In the genomic region with DNA sequence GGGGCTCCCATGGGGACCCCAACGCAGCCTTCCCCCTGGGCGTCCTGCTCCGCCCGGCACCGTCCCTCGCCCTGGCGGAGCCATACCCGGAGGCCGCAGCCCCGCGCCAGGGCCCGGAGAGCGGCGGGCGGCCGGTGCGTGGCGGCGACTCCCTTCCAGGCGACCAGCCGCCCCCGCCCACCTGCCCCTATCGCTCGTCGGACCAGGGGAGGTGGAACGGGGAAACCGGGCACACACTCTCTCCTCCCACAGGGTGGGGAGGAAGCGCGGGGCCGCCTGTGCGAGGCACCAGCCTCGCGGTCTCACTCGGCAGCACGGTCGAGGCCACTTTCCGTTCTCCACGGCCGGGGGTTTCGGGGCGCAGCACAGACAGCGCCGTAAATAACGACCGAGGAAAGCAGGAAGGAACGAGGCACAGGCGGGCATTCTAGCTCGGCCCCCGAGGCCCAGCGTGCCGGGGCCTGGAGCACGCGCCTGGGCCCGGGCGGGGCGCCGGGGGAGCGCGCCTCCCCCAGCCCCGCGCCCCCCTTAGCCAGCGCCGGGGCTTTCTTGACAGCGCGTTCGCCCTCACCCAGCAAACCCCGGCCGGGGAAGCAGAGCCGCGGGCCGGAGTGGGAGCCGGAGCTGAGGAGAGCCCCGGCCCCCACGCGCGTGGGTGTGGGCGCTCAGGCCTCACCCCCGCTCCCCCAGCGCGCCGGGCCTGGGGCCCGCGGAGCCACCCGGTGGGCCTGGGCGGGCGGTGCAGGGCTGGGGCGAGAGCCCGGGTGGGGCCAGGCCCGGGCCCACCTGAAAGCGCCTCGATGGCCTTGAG, we compare ENCODE assay signal across 8 cellular contexts. TPM values are rescaled to one million over a fixed set of nuclear protein-coding genes. Genes with fewer than 3 reads are reported as not detected.
DNase-seq lines count a peak whose midpoint lies in the region; ATAC-seq, FAIRE-seq and TF ChIP-seq lines count a peak whose summit lies in the region.

No MANE protein-coding gene starts in this region.

- H3K4me1 Mint-ChIP-seq in T-helper 2 cell treated with Interferon-gamma antibody and Interleukin-4, amounts not matched to agents 5 μg/mL and 100 μg/mL, for 36 hours (ENCODE audit: low read depth) = peaks cover 47% of the 10 kb centered on the region
- H3K4me1 Mint-ChIP-seq in effector memory CD8-positive, alpha-beta T cell (ENCODE audit: low read depth in 2 of 2) = peaks cover 17 to 22% of the 10 kb centered on the region in 2 donors
- peaks cover 31 to 44% of the 10 kb centered on the region in 2 donors for H3K4me1 Mint-ChIP-seq in natural killer cell

- TF ChIP-seq CTCF in natural killer cell (IDR thresholded peaks at IDR 0.05) = no peak

- H3K9me3 Mint-ChIP-seq in T-helper 2 cell treated with Interferon-gamma antibody and Interleukin-4, amounts not matched to agents 5 μg/mL and 100 μg/mL, for 36 hours = no peaks in the 10 kb centered on the region
- H3K9me3 Mint-ChIP-seq in effector memory CD8-positive, alpha-beta T cell = no peaks in the 10 kb centered on the region
- H3K9me3 Mint-ChIP-seq in natural killer cell = no peaks in the 10 kb centered on the region

- intact Hi-C loops in natural killer cell (cut with micrococcal nuclease) = no loop called here

- H3K4me1 ChIP-seq in HAP-1 = peaks cover 24% of the 10 kb centered on the region

- ATAC-seq in effector memory CD8-positive, alpha-beta T cell (replicated peaks) = peak; percentile 71
- peak; percentile 55 to 73 (median 62) for ATAC-seq in natural killer cell
- ATAC-seq in HG03469 (IDR thresholded peaks at IDR 0.05; ENCODE audit: unreplicated experiment) = no peak

- H3K36me3 ChIP-seq in HAP-1 (replicated peaks) = peaks cover 5% of the 10 kb centered on the region

- peak overlapping the region; percentile 72 for H3K4me3 ChIP-seq in HAP-1

- peak overlapping the region; percentile 91 for H3K4me3 Mint-ChIP-seq in T-helper 2 cell treated with Interferon-gamma antibody and Interleukin-4, amounts not matched to agents 5 μg/mL and 100 μg/mL, for 36 hours
- peak overlapping the region; percentile 80 for H3K4me3 Mint-ChIP-seq in effector memory CD8-positive, alpha-beta T cell
- H3K4me3 Mint-ChIP-seq in natural killer cell = peak overlapping the region; percentile 64

- H3K36me3 Mint-ChIP-seq in T-helper 2 cell treated with Interferon-gamma antibody and Interleukin-4, amounts not matched to agents 5 μg/mL and 100 μg/mL, for 36 hours (ENCODE audit: low read depth) = peaks cover 11% of the 10 kb centered on the region
- peaks cover 16% of the 10 kb centered on the region for H3K36me3 Mint-ChIP-seq in effector memory CD8-positive, alpha-beta T cell (ENCODE audit: insufficient read depth)
- no peaks in the 10 kb centered on the region for H3K36me3 Mint-ChIP-seq in natural killer cell

- DNase-seq in Caki2 (ENCODE audit: low read depth) (peak; percentile 32), HAP-1 (ENCODE audit: low spot score in 2 of 2) (peak in 1 of 2 experiments; percentile 35), natural killer cell (peak; percentile 27), RCC 7860 (ENCODE audit: low spot score) (no peak)
- DNase-seq in T-helper 2 cell treated with Interferon-gamma antibody and Interleukin-4, amounts not matched to agents 5 μg/mL and 100 μg/mL, for 36 hours (ENCODE audit: low spot score) = peak; percentile 50
- DNase-seq in effector memory CD8-positive, alpha-beta T cell = peak in 2 of 3 experiments; percentile 36 to 40
- no peak for DNase-seq in central memory CD4-positive, alpha-beta T cell

- in situ Hi-C loops in Caki2 (cut with HindIII; ENCODE audit: low pct_unique_long_range_greater_than_20kb, low sequenced_read_pairs) = no loop called here
- in situ Hi-C loops in HAP-1 (cut with MboI; ENCODE audit: low sequenced_read_pairs) = no loop called here

- FAIRE-seq in RCC 7860 (lab: Jason Lieb, UNC) = no peak

- H3K27ac Mint-ChIP-seq in T-helper 2 cell treated with Interferon-gamma antibody and Interleukin-4, amounts not matched to agents 5 μg/mL and 100 μg/mL, for 36 hours = peak overlapping the region; percentile 95
- H3K27ac Mint-ChIP-seq in effector memory CD8-positive, alpha-beta T cell = peak overlapping the region in 1 of 2 donors; percentile 76
- peak overlapping the region in 1 of 2 donors; percentile 56 for H3K27ac Mint-ChIP-seq in natural killer cell

- no peaks in the 10 kb centered on the region for H3K9me3 ChIP-seq in HAP-1

- H3K27me3 Mint-ChIP-seq in T-helper 2 cell treated with Interferon-gamma antibody and Interleukin-4, amounts not matched to agents 5 μg/mL and 100 μg/mL, for 36 hours (ENCODE audit: low read depth) = peaks cover 30% of the 10 kb centered on the region
- H3K27me3 Mint-ChIP-seq in effector memory CD8-positive, alpha-beta T cell = peaks cover 69 to 79% of the 10 kb centered on the region in 2 donors
- peaks cover 55 to 74% of the 10 kb centered on the region in 2 donors for H3K27me3 Mint-ChIP-seq in natural killer cell (ENCODE audit: low read depth in 2 of 2)

- no peaks in the 10 kb centered on the region for H3K27me3 ChIP-seq in HAP-1 (ENCODE audit: low read depth)

RNA-seq across cellular contexts. Expression of gene IGF2BP3, which starts 0.9 kb away (rescaled TPM):
- 68.3 and 72.6 TPM in 2 replicates for total RNA-seq in Caki2 (2014; rRNA removed; shearing (Covaris generic); ENCODE audit: low replicate concordance)
- 1 to 10 TPM in 2 of 3 donors, not detected in 1; 1.4 to 2.9 TPM for total RNA-seq in natural killer cell

Comparison
In these comparisons a context has a peak if more than half of its experiments do, and no peak if none do; other contexts are left out.
1. DNase-seq: peak in Caki2 (single experiment), T-helper 2 cell treated with Interferon-gamma antibody and Interleukin-4, amounts not matched to agents 5 μg/mL and 100 μg/mL, for 36 hours (single experiment), effector memory CD8-positive, alpha-beta T cell (2 of 3) and natural killer cell (single experiment); none in central memory CD4-positive, alpha-beta T cell (single experiment) and RCC 7860 (single experiment).
2. RNA of gene IGF2BP3, which starts 0.9 kb away (total RNA-seq): 68.3 to 72.6 TPM in Caki2; 1.4 to 2.9 TPM in natural killer cell; every median in the first group is over 10 times any median in the second.
3. Peak in every context shown above with its lines, with median percentiles within 50 percentile points of each other: H3K4me3 Mint-ChIP-seq.